8 cellular contexts compared by ENCODE assay signal in genomic region chr19:5976768-5977167, GRCh38. TPM values are rescaled to one million over a fixed set of nuclear protein-coding genes. Genes with fewer than 3 reads are reported as not detected.
DNase-seq lines count a peak whose midpoint lies in the region; ATAC-seq, FAIRE-seq and TF ChIP-seq lines count a peak whose summit lies in the region.

No MANE protein-coding gene starts in this region.

- H3K4me1 ChIP-seq in A549 (peaks cover 27% of the 10 kb centered on the region; the same call in 2 of the 3 replicates), HUES64 (ENCODE audit: insufficient read depth, low read length) (peaks cover 5% of the 10 kb centered on the region), muscle layer of colon (ENCODE audit: insufficient read depth, low read length) (peaks cover 53% of the 10 kb centered on the region)

- CTCF ChIA-PET in A549 (lab: Yijun Ruan, JAX) = interaction anchor here (5.3 kb wide), 1 partner anchor 9 kb away, joined by 30 read pairs; no protein-coding TSS in a partner anchor

- TF ChIP-seq EP300 in A549 (IDR thresholded peaks at IDR 0.05) = no peak

- POLR2A ChIA-PET in A549 (lab: Yijun Ruan, JAX) = no interaction called here

- H3K9ac ChIP-seq in HUES64 (ENCODE audit: low read depth, low read length) (peak overlapping the region; percentile 92), muscle layer of colon (ENCODE audit: low read length) (peak overlapping the region; percentile 50)

- H3K4me2 ChIP-seq in A549 = peak overlapping the region; percentile 98

- H3K27me3 ChIP-seq in HUES64 (ENCODE audit: insufficient read depth, low read length) = no peaks in the 10 kb centered on the region
- H3K27me3 ChIP-seq in muscle layer of colon (ENCODE audit: control insufficient read depth in 1 of 2, insufficient read depth in 2 of 2, low read length in 2 of 2) = no peaks in the 10 kb centered on the region

- no peak for TF ChIP-seq POLR2A in A549 (IDR thresholded peaks at IDR 0.05; ENCODE audit: low read length)

- H3K27ac ChIP-seq in A549 = peak overlapping the region; percentile 88 to 96
- H3K27ac ChIP-seq in HUES64 (ENCODE audit: low read depth, low read length) = no peak overlapping the region
- H3K27ac ChIP-seq in muscle layer of colon (ENCODE audit: low read depth, low read length) = no peak overlapping the region

- DNase-seq in A549 (ENCODE audit: low read depth in 1 of 2, low spot score in 1 of 2) (no peak), cardiac fibroblast (ENCODE audit: low read depth in 2 of 2) (no peak), NCI-H187 (lab: John Stamatoyannopoulos, UW) (no peak), COR-L47 (lab: John Stamatoyannopoulos, UW) (no peak)
- no peak for DNase-seq in activated CD4-positive, alpha-beta T cell treated with anti-CD3 and anti-CD28 coated beads for 1 hour

- no peak for TF ChIP-seq CTCF in A549 (IDR thresholded peaks at IDR 0.05)
- TF ChIP-seq CTCF in cardiac fibroblast (IDR thresholded peaks at IDR 0.05; ENCODE audit: low read depth, low read length) = no peak

- 40% methylated on average over 8 of the region's 8 CpGs for WGBS in A549 (ENCODE audit: missing lambda C conversion rate)
- WGBS in HUES64 = 62% methylated on average over 8 of the region's 8 CpGs

- H3K9me3 ChIP-seq in A549 = no peaks in the 10 kb centered on the region
- H3K9me3 ChIP-seq in HUES64 (ENCODE audit: insufficient read depth, low read depth, low read length) = no peaks in the 10 kb centered on the region
- no peaks in the 10 kb centered on the region for H3K9me3 ChIP-seq in muscle layer of colon (ENCODE audit: low read length)

- no peak for TF ChIP-seq RAD21 in A549 (conservative IDR thresholded peaks at IDR 0.05 in 1 of 2, IDR thresholded peaks at IDR 0.05 in 1 of 2)

- H3K36me3 ChIP-seq in HUES64 (ENCODE audit: insufficient read depth, low read length) (peaks cover 24% of the 10 kb centered on the region), muscle layer of colon (ENCODE audit: insufficient read depth, low read length) (peaks cover 21% of the 10 kb centered on the region)

- ATAC-seq in A549 = no peak
- ATAC-seq in GM18868 (IDR thresholded peaks at IDR 0.05; ENCODE audit: unreplicated experiment) = no peak

- FAIRE-seq in A549 (lab: Jason Lieb, UNC) = no peak

- H3K4me3 ChIP-seq in A549 = peak overlapping the region; percentile 79
- H3K4me3 ChIP-seq in HUES64 (ENCODE audit: low read length) = peak overlapping the region; percentile 84
- peak overlapping the region; percentile 96 for H3K4me3 ChIP-seq in cardiac fibroblast (replicated peaks in 1 of 2; ENCODE audit: low read depth in 2 of 2, low read length in 2 of 2)
- peak overlapping the region; percentile 81 to 97 for H3K4me3 ChIP-seq in muscle layer of colon (ENCODE audit: low read depth in 1 of 2, low read length in 2 of 2)

TF ChIP-seq in A549, 52 proteins besides CTCF, POLR2A, EP300 and RAD21:
- TF ChIP-seq RFX5 (IDR thresholded peaks at IDR 0.05) (no peak), ZSCAN20 (CRISPR knock-in tag; IDR thresholded peaks at IDR 0.05) (no peak), FOXS1 (CRISPR knock-in tag; IDR thresholded peaks at IDR 0.05) (no peak), HOXA7 (CRISPR knock-in tag; IDR thresholded peaks at IDR 0.05) (no peak), E2F6 (IDR thresholded peaks at IDR 0.05; ENCODE audit: borderline replicate concordance, low read depth) (no peak), RNF2 (IDR thresholded peaks at IDR 0.05; ENCODE audit: borderline replicate concordance, low read depth) (no peak), KDM1A (IDR thresholded peaks at IDR 0.05; ENCODE audit: low read depth) (no peak)
- TF ChIP-seq, protein P1, sequence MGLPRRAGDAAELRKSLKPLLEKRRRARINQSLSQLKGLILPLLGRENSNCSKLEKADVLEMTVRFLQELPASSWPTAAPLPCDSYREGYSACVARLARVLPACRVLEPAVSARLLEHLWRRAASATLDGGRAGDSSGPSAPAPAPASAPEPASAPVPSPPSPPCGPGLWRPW (IDR thresholded peaks at IDR 0.05) = no peak

RNA-seq across cellular contexts. Expression of gene RANBP3, which starts 1.2 kb away (rescaled TPM):
- polyA plus RNA-seq in A549 (2011; rRNA removed) (39.2 and 43.3 TPM in 2 replicates), A549 (2017; fragmentation: RNase III; extraction: RNeasy Plus Mini Kit Qiagen cat#74134 plus additional on column Dnase treatment) (48.0 to 54.7 TPM (median 53.5 TPM) in 3 replicates)
- polyA plus RNA-seq in A549 (2012; cell fraction: cytosol; rRNA removed) = 89.0 and 96.0 TPM in 2 replicates
- polyA plus RNA-seq in A549 (2012; cell fraction: nucleus; rRNA removed) = 108 and 164 TPM in 2 replicates
- 37.9 and 48.2 TPM in 2 replicates for polyA minus RNA-seq in A549 (2011; rRNA and poly(A)+ RNA removed)
- 57.2 TPM for polyA plus RNA-seq in HUES64 (2013, experiment 1 of 2)
- 66.4 TPM for polyA plus RNA-seq in HUES64 (2013, experiment 2 of 2)

Comparison
In these comparisons a context has a peak if more than half of its experiments do, and no peak if none do; other contexts are left out.
1. H3K27ac ChIP-seq: peak in A549 (2 of 2); none in HUES64 (single experiment) and muscle layer of colon (single experiment).
2. Peak in every context shown above with its lines, with median percentiles within 50 percentile points of each other: H3K4me3 ChIP-seq.